ENCODE assay signal across 8 cellular contexts in the genomic region with DNA sequence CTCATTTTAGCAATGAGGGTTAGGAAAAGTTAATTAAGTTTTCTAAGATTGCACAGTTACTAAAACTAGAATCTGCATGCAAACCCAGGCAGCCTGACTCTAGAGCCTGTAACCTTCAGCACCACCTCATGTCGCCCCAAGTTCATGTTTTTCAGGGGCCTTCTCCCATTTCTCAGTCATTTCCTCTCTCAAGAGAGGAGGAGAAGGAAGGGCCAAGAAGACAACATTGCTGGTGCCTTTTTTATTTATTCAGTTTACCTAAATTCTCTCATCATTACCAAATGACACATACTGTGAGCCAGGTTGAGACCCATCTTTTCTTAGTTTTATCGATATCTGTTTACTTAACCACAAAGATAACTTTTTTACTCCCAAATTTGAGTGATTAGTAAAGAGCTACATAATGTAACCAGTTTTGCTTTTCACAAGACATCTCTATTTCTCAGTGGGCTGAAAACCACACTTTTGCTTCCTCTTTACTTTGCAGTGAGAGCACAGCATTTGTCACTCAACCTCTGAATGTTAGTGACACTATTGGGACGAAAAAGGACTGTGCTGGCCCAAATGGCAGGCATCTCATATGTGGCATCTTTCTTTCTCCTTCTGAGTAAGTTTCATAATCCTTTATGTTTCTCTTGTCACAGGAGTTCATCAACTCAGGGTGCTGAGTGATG. TPM values are rescaled to one million over a fixed set of nuclear protein-coding genes. Genes with fewer than 3 reads are reported as not detected.
DNase-seq lines count a peak whose midpoint lies in the region; ATAC-seq and TF ChIP-seq lines count a peak whose summit lies in the region.
"Had no signal": no experiment of that assay in that cellular context is flagged by ENCODE, and none has a peak within 500 bp of the region (broad histone marks: within the 10 kb centered on the region; RNA-seq: fewer than 3 reads in every experiment).

A gene with protein sequence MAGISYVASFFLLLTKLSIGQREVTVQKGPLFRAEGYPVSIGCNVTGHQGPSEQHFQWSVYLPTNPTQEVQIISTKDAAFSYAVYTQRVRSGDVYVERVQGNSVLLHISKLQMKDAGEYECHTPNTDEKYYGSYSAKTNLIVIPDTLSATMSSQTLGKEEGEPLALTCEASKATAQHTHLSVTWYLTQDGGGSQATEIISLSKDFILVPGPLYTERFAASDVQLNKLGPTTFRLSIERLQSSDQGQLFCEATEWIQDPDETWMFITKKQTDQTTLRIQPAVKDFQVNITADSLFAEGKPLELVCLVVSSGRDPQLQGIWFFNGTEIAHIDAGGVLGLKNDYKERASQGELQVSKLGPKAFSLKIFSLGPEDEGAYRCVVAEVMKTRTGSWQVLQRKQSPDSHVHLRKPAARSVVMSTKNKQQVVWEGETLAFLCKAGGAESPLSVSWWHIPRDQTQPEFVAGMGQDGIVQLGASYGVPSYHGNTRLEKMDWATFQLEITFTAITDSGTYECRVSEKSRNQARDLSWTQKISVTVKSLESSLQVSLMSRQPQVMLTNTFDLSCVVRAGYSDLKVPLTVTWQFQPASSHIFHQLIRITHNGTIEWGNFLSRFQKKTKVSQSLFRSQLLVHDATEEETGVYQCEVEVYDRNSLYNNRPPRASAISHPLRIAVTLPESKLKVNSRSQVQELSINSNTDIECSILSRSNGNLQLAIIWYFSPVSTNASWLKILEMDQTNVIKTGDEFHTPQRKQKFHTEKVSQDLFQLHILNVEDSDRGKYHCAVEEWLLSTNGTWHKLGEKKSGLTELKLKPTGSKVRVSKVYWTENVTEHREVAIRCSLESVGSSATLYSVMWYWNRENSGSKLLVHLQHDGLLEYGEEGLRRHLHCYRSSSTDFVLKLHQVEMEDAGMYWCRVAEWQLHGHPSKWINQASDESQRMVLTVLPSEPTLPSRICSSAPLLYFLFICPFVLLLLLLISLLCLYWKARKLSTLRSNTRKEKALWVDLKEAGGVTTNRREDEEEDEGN (plus strand): TSS at position 507 of the 674 bp plus-strand sequence. CDS start 58 bp downstream, at position 565.

- H3K36me3 Mint-ChIP-seq in stimulated activated effector memory CD8-positive, alpha-beta T cell treated with anti-CD3 and anti-CD28 coated beads, Interleukin-12 subunit alpha, Interleukin-12 subunit beta, amount 100 ng/mL, for 72 hours: no peaks in the 10 kb centered on the region

- 71 to 82% methylated on average over 3 of the region's 3 CpGs for WGBS in body of pancreas, 2 donors

- H3K9me3 ChIP-seq in left ventricle myocardium inferior (replicated peaks): no peaks in the 10 kb centered on the region
- H3K9me3 ChIP-seq in body of pancreas: no peaks in the 10 kb centered on the region
- H3K9me3 ChIP-seq in gastrocnemius medialis: no peaks in the 10 kb centered on the region

- H3K27ac Mint-ChIP-seq in stimulated activated effector memory CD8-positive, alpha-beta T cell treated with anti-CD3 and anti-CD28 coated beads, Interleukin-12 subunit alpha, Interleukin-12 subunit beta, amount 100 ng/mL, for 72 hours: peak within 1 kb of the TSS; percentile 20

- in situ Hi-C loops in gastrocnemius medialis (cut with MboI; ENCODE audit: low sequenced_read_pairs in 4 of 4): no loop called here

- ATAC-seq in GM19043 (IDR thresholded peaks at IDR 0.05; ENCODE audit: low read depth, unreplicated experiment) (peak; percentile 90), HG02884 (IDR thresholded peaks at IDR 0.05; ENCODE audit: unreplicated experiment) (peak; percentile 92), body of pancreas (no peak), gastrocnemius medialis (no peak)
- ATAC-seq in stimulated activated effector memory CD8-positive, alpha-beta T cell treated with anti-CD3 and anti-CD28 coated beads, Interleukin-12 subunit alpha, Interleukin-12 subunit beta, amount 100 ng/mL, for 72 hours: peak; percentile 97

- H3K4me3 ChIP-seq in left ventricle myocardium inferior (no peak within 1 kb of the TSS), body of pancreas (no peak within 1 kb of the TSS), gastrocnemius medialis (no peak within 1 kb of the TSS)

- H3K4me1 ChIP-seq in left ventricle myocardium inferior (peaks cover 7% of the 10 kb centered on the region), body of pancreas (peaks cover 5% of the 10 kb centered on the region), gastrocnemius medialis (no peaks in the 10 kb centered on the region)

- TF ChIP-seq POLR2A in body of pancreas (IDR thresholded peaks at IDR 0.05) (no peak), gastrocnemius medialis (IDR thresholded peaks at IDR 0.05) (no peak)

- H3K27ac ChIP-seq in left ventricle myocardium inferior (replicated peaks) (no peak within 1 kb of the TSS), body of pancreas (no peak within 1 kb of the TSS), gastrocnemius medialis (no peak within 1 kb of the TSS)

- DNase-seq in SKM-1 (lab: John Stamatoyannopoulos, UW; ENCODE audit: unreplicated experiment) (peak; percentile 82), left ventricle myocardium inferior (no peak), body of pancreas (no peak), gastrocnemius medialis (no peak)
- no peak for DNase-seq in stimulated activated effector memory CD8-positive, alpha-beta T cell treated with anti-CD3 and anti-CD28 coated beads, Interleukin-12 subunit alpha, Interleukin-12 subunit beta, amount 100 ng/mL, for 72 hours (ENCODE audit: low spot score in 2 of 2)
- DNase-seq: aorta had no signal

- TF ChIP-seq CTCF in left ventricle myocardium inferior (IDR thresholded peaks at IDR 0.05; ENCODE audit: borderline replicate concordance): no peak
- no peak for TF ChIP-seq CTCF in body of pancreas (IDR thresholded peaks at IDR 0.05)
- TF ChIP-seq CTCF in gastrocnemius medialis (IDR thresholded peaks at IDR 0.05 in 4 of 5, conservative IDR thresholded peaks at IDR 0.05 in 1 of 5): no peak

- peaks cover 18% of the 10 kb centered on the region for H3K4me1 Mint-ChIP-seq in stimulated activated effector memory CD8-positive, alpha-beta T cell treated with anti-CD3 and anti-CD28 coated beads, Interleukin-12 subunit alpha, Interleukin-12 subunit beta, amount 100 ng/mL, for 72 hours

- intact Hi-C loops in left ventricle myocardium inferior (cut with micrococcal nuclease) (no loop called here), body of pancreas (cut with DNase I) (no loop called here), gastrocnemius medialis (cut with DNase I; ENCODE audit: low total_unique reads) (no loop called here)

- peak within 1 kb of the TSS; percentile 13 for H3K4me3 Mint-ChIP-seq in stimulated activated effector memory CD8-positive, alpha-beta T cell treated with anti-CD3 and anti-CD28 coated beads, Interleukin-12 subunit alpha, Interleukin-12 subunit beta, amount 100 ng/mL, for 72 hours

- H3K27me3 ChIP-seq in left ventricle myocardium inferior (ENCODE audit: low read depth) (no peaks in the 10 kb centered on the region), body of pancreas (no peaks in the 10 kb centered on the region), gastrocnemius medialis (no peaks in the 10 kb centered on the region)

- H3K9me3 Mint-ChIP-seq in stimulated activated effector memory CD8-positive, alpha-beta T cell treated with anti-CD3 and anti-CD28 coated beads, Interleukin-12 subunit alpha, Interleukin-12 subunit beta, amount 100 ng/mL, for 72 hours: peaks cover 2% of the 10 kb centered on the region

- H3K36me3 ChIP-seq in left ventricle myocardium inferior: no peaks in the 10 kb centered on the region
- no peaks in the 10 kb centered on the region for H3K36me3 ChIP-seq in body of pancreas (replicated peaks in 1 of 2; ENCODE audit: insufficient read depth in 1 of 2, low read depth in 2 of 2)
- no peaks in the 10 kb centered on the region for H3K36me3 ChIP-seq in gastrocnemius medialis

RNA-seq across cellular contexts. Expression of the gene that starts here (rescaled TPM):
- total RNA-seq in left ventricle myocardium inferior (0.74 TPM), body of pancreas (under 1 TPM; 0.26 to 0.33 TPM), gastrocnemius medialis (under 1 TPM in 1 of 4 donors, not detected in 3; 0.10 TPM)

Comparison
In these comparisons a context has a peak if more than half of its experiments do, and no peak if none do; other contexts are left out.
1. ATAC-seq: peak in GM19043 (single experiment), HG02884 (single experiment) and stimulated activated effector memory CD8-positive, alpha-beta T cell treated with anti-CD3 and anti-CD28 coated beads, Interleukin-12 subunit alpha, Interleukin-12 subunit beta, amount 100 ng/mL, for 72 hours (single experiment); none in body of pancreas (single experiment) and gastrocnemius medialis (0 of 2).